ENCODE assay signal across 18 cellular contexts in the genomic region with DNA sequence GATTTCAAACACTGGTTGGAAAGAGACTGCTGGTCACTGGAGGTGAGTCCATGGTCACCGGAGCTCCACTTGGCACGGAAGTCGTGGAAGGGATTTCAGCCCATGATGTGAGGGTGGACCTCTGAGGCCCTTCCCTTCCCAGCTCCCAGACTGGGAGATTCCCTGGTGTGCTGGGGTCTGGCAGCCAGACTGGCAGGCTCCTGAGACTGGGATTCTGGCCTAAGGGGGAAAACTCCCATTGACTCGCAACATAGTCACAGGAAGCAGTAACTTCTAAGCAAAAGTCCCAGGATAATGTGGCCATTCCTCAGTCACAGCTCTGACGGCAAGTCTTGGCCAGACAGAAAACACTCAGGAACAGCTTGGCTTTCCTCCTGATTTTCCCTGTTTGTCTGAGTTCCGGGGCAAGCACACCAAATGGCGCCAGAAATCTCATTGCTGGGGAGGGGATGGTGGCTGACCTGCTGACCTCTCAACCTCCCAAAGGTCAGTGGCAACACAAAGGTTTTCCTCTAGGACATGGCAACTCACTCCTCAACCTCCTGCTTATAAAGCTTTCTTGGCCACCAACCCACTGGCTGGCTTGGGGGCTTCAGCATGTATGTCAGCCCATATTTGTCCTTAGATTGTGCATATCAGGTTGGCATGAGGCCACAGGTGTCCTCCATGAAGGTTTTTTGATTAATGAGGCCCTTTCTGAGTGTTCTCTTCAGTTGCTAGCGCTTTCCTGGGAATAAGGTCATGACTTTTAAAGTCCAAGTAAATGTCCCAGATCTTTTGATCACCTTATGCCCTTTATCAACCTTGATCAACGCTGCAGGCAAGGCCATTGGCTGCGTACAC.
DNase-seq lines count a peak whose midpoint lies in the region; ATAC-seq, FAIRE-seq and TF ChIP-seq lines count a peak whose summit lies in the region.
"Had no signal": no experiment of that assay in that cellular context is flagged by ENCODE, and none has a peak within 500 bp of the region (broad histone marks: within the 10 kb centered on the region; RNA-seq: fewer than 3 reads in every experiment).

No MANE protein-coding gene starts in this region.

- H3K4me3 ChIP-seq in astrocyte (ENCODE audit: insufficient read depth, low read depth, low read length) = no peak overlapping the region
- no peak overlapping the region for H3K4me3 ChIP-seq in heart right ventricle

- H3K36me3 ChIP-seq in astrocyte (ENCODE audit: insufficient read depth, low read length) (no peaks in the 10 kb centered on the region), heart right ventricle (no peaks in the 10 kb centered on the region)

- H3K4me1 ChIP-seq in astrocyte (ENCODE audit: insufficient read depth, low read length) (peaks cover 21% of the 10 kb centered on the region), heart right ventricle (peaks cover 17 to 78% (median 58%) of the 10 kb centered on the region in 9 donors)

- peaks cover 5% of the 10 kb centered on the region for H3K9me3 Mint-ChIP-seq in astrocyte (ENCODE audit: unreplicated experiment)
- H3K9me3 Mint-ChIP-seq: natural killer cell treated with Interleukin-12 subunit alpha and Interleukin-12 subunit beta and Interleukin-15 and Interleukin-18, amount 100 ng/mL, for 72 hours had no signal

- FAIRE-seq in H54 (lab: Jason Lieb, UNC) (no peak), astrocyte (lab: Jason Lieb, UNC) (no peak)

- 54 to 70% methylated on average over 10 of the region's 10 CpGs for WGBS in heart right ventricle, 2 donors

- no peaks in the 10 kb centered on the region for H3K27me3 Mint-ChIP-seq in astrocyte (ENCODE audit: low read depth, unreplicated experiment)
- H3K27me3 Mint-ChIP-seq: activated CD4-positive, alpha-beta T cell treated with anti-CD3 and anti-CD28 coated beads for 36 hours had no signal

- H3K9ac ChIP-seq in astrocyte (ENCODE audit: low read length) = no peak overlapping the region

- H3K9me3 ChIP-seq in astrocyte (ENCODE audit: insufficient read depth, low read depth, low read length) (no peaks in the 10 kb centered on the region), heart right ventricle (no peaks in the 10 kb centered on the region)

- H3K4me2 ChIP-seq in astrocyte (ENCODE audit: low read length) = no peak overlapping the region

- H3K27ac ChIP-seq in astrocyte (ENCODE audit: low read depth, low read length) (peak overlapping the region; percentile 13), heart right ventricle (peak overlapping the region; percentile 28 to 89 (median 61))

- H3K27ac Mint-ChIP-seq in astrocyte (ENCODE audit: unreplicated experiment) = no peak overlapping the region
- H3K27ac Mint-ChIP-seq: activated CD4-positive, alpha-beta T cell treated with anti-CD3 and anti-CD28 coated beads for 36 hours; natural killer cell treated with Interleukin-12 subunit alpha and Interleukin-12 subunit beta and Interleukin-15 and Interleukin-18, amount 100 ng/mL, for 72 hours had no signal

- ATAC-seq in heart right ventricle (peak; percentile 57 to 81 (median 78)), sciatic nerve (peak; percentile 22), HG02623 (IDR thresholded peaks at IDR 0.05; ENCODE audit: unreplicated experiment) (no peak)
- ATAC-seq: activated CD4-positive, alpha-beta T cell treated with anti-CD3 and anti-CD28 coated beads for 36 hours; natural killer cell treated with Interleukin-12 subunit alpha and Interleukin-12 subunit beta and Interleukin-15 and Interleukin-18, amount 100 ng/mL, for 72 hours; stimulated activated naive CD8-positive, alpha-beta T cell treated with anti-CD3 and anti-CD28 coated beads, Interleukin-15, Interleukin-2, amounts not matched to agents 100 U/mL and 50 U/mL, for 24 hours had no signal

- no peaks in the 10 kb centered on the region for H3K27me3 ChIP-seq in astrocyte (ENCODE audit: insufficient read depth, low read length)
- H3K27me3 ChIP-seq in heart right ventricle = no peaks in the 10 kb centered on the region

- DNase-seq in H54 (ENCODE audit: insufficient read length, low spot score) = no peak
- DNase-seq in astrocyte (ENCODE audit: low read depth) = no peak
- DNase-seq in heart right ventricle = peak; percentile 42 to 70
- no peak for DNase-seq in sciatic nerve (ENCODE audit: low spot score)
- DNase-seq in SIG-M5 (lab: John Stamatoyannopoulos, UW) = no peak
- no peak for DNase-seq in cortex of kidney (lab: John Stamatoyannopoulos, UW)
- DNase-seq in kidney glomerular epithelial cell (lab: John Stamatoyannopoulos, UW) = no peak
- DNase-seq: activated CD4-positive, alpha-beta T cell treated with anti-CD3 and anti-CD28 coated beads for 36 hours; activated naive CD4-positive, alpha-beta T cell; C1 segment of cervical spinal cord; effector CD4-positive, alpha-beta T cell; KG1; NCI-H2171 treated with DMSO at 0.1 percent for 48 hours; SHP77 treated with DMSO at 0.1 percent for 48 hours; stimulated activated CD4-positive, alpha-beta T cell treated with anti-CD3 and anti-CD28 coated beads, Interleukin-1b, Interleukin-23, amount 100 ng/mL, for 48 hours; stimulated activated naive CD8-positive, alpha-beta T cell treated with anti-CD3 and anti-CD28 coated beads, Interleukin-15, Interleukin-2, amounts not matched to agents 100 U/mL and 50 U/mL, for 24 hours had no signal

- peak overlapping the region; percentile 36 for H2AFZ ChIP-seq in astrocyte (ENCODE audit: low read depth, low read length)

- H3K4me1 Mint-ChIP-seq in astrocyte (ENCODE audit: low read depth, unreplicated experiment) = peaks cover 35% of the 10 kb centered on the region

- no peak for TF ChIP-seq CTCF in astrocyte (IDR thresholded peaks at IDR 0.05; ENCODE audit: insufficient read depth, low read depth, low read length)
- no peak for TF ChIP-seq CTCF in heart right ventricle (IDR thresholded peaks at IDR 0.05)

- no peaks in the 10 kb centered on the region for H4K20me1 ChIP-seq in astrocyte (ENCODE audit: insufficient read depth, low read length)

- no peak overlapping the region for H3K4me3 Mint-ChIP-seq in astrocyte (ENCODE audit: unreplicated experiment)
- H3K4me3 Mint-ChIP-seq: activated CD4-positive, alpha-beta T cell treated with anti-CD3 and anti-CD28 coated beads for 36 hours; natural killer cell treated with Interleukin-12 subunit alpha and Interleukin-12 subunit beta and Interleukin-15 and Interleukin-18, amount 100 ng/mL, for 72 hours had no signal

- 0 out of 2 replicates have a peak, but pooled peaks have one; percentile 7 for TF ChIP-seq POLR2A in H54 (IDR thresholded peaks at IDR 0.05; ENCODE audit: low read depth, low read length)

- peaks cover 7% of the 10 kb centered on the region for H3K36me3 Mint-ChIP-seq in astrocyte (ENCODE audit: low read depth, unreplicated experiment)
- H3K36me3 Mint-ChIP-seq: natural killer cell treated with Interleukin-12 subunit alpha and Interleukin-12 subunit beta and Interleukin-15 and Interleukin-18, amount 100 ng/mL, for 72 hours had no signal

- intact Hi-C loops in heart right ventricle (cut with DNase I) = loop anchor here in 2 of 10 donors (5.0 to 10.0 kb wide), 2 partner anchors 78 to 121 kb away; no protein-coding TSS in a partner anchor
- intact Hi-C loops in sciatic nerve (cut with DNase I) = no loop called here

- no peaks in the 10 kb centered on the region for H3K79me2 ChIP-seq in astrocyte (ENCODE audit: insufficient read depth, low read length)

Comparison
In these comparisons a context has a peak if more than half of its experiments do, and no peak if none do; other contexts are left out.
1. DNase-seq: peak in heart right ventricle (2 of 2); none in H54 (single experiment), astrocyte (single experiment), sciatic nerve (single experiment), SIG-M5 (single experiment), cortex of kidney (single experiment) and kidney glomerular epithelial cell (single experiment).